Comparison of ENCODE assay signal across 1 cellular context in genomic region chr14:36069535-36069900, GRCh38.
TF ChIP-seq lines count a peak whose summit lies in the region.

No MANE protein-coding gene starts in this region.

TF ChIP-seq in HCT116, 20 proteins besides CTCF, POLR2A, EP300 and RAD21 (continued from another document):
- TF ChIP-seq POLR2AphosphoS5 (IDR thresholded peaks at IDR 0.05; ENCODE audit: low read depth, low read length) (no peak), CEBPB (IDR thresholded peaks at IDR 0.05; ENCODE audit: low read depth) (no peak), REST (IDR thresholded peaks at IDR 0.05; ENCODE audit: low read depth) (no peak), ZNF274 (IDR thresholded peaks at IDR 0.05; ENCODE audit: low read depth, low read length) (no peak), SRF (IDR thresholded peaks at IDR 0.05; ENCODE audit: low read depth) (no peak), TCF7L2 (IDR thresholded peaks at IDR 0.05; ENCODE audit: borderline replicate concordance, extremely low read depth, insufficient read depth, insufficient read length) (no peak), CBX3 (IDR thresholded peaks at IDR 0.05; ENCODE audit: low read depth) (no peak), MAX (IDR thresholded peaks at IDR 0.05) (no peak), ATF3 (IDR thresholded peaks at IDR 0.05) (no peak)
